ENCODE assay signal across 8 cellular contexts in the genomic region with DNA sequence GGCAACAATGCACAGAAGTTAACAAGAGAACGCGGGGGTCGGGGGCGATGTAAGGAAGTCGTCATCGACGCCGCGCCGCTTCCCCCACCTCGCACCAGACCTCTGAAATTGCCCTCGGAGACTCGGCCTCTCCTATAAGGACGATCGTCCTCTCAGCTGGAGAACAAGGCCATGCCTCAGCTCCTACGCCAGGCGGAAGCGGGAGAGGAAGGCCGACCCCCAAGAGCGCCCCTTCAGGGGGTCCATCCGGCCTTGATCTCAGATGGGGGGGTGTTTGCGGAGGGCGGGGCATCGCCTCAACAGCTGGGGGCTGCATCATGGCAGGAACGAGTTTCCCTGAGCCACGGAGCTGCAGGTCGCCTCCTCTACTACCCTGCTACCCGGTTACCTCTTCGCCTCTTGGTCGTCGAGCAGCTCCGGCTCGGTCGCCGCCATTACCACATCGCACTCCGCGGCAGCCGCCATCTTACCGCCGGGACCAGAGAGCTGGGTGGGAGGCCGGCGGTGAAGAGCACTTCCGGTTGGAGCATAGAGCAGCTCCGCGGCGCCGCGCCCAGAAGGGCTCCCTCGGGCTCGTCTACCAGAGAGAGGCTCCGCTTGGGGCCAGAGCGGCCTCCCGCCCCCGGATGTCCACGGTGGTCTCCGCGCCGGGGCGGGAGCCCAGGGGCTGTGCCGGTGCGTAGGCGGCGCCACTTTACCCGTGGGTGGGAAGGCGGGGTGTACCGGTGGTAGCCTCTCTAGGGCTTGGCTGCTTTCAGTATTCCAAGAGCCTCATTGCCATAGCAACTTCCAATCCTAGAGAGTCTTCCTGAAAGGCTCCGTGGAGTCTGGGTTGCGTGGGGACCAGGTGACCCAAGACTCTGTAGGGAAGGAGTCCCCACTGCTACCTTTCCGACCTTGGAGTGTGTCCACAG. TPM values are rescaled to one million over a fixed set of nuclear protein-coding genes. Genes with fewer than 3 reads are reported as not detected.
A peak's percentile ranks its signal among the peaks of the same experiment; 100 is the strongest.
DNase-seq lines count a peak whose midpoint lies in the region; ATAC-seq, FAIRE-seq and TF ChIP-seq lines count a peak whose summit lies in the region.

A gene with protein sequence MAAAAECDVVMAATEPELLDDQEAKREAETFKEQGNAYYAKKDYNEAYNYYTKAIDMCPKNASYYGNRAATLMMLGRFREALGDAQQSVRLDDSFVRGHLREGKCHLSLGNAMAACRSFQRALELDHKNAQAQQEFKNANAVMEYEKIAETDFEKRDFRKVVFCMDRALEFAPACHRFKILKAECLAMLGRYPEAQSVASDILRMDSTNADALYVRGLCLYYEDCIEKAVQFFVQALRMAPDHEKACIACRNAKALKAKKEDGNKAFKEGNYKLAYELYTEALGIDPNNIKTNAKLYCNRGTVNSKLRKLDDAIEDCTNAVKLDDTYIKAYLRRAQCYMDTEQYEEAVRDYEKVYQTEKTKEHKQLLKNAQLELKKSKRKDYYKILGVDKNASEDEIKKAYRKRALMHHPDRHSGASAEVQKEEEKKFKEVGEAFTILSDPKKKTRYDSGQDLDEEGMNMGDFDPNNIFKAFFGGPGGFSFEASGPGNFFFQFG (minus strand): TSS at position 488 of the 914 bp plus-strand sequence. CDS start 23 bp downstream, at position 465.

- H3K9me1 ChIP-seq in endothelial cell of umbilical vein (replicated peaks; ENCODE audit: control insufficient read depth, extremely low read depth, insufficient read depth, low read length) = no peaks in the 10 kb centered on the region

- FAIRE-seq in endothelial cell of umbilical vein (lab: Jason Lieb, UNC) = peak; percentile 90

- BruUV-seq in endothelial cell of umbilical vein (replicated peaks; lab: Mats Ljungman, UMichigan) = TSS peak; percentile 51

- H3K4me3 ChIP-seq in HUES6 (ENCODE audit: low read depth, low read length) = peak within 1 kb of the TSS; percentile 97
- H3K4me3 ChIP-seq in OCI-LY1 (ENCODE audit: low read depth, low read length, poor library complexity, severe bottlenecking) = peak within 1 kb of the TSS; percentile 93
- peak within 1 kb of the TSS; percentile 69 to 96 (median 96) for H3K4me3 ChIP-seq in endothelial cell of umbilical vein (replicated peaks in 1 of 3; ENCODE audit: insufficient read depth in 1 of 3, low read depth in 1 of 3, low read length in 3 of 3)

- H2AFZ ChIP-seq in OCI-LY1 (ENCODE audit: low read length) (no peak within 1 kb of the TSS), endothelial cell of umbilical vein (ENCODE audit: low read depth, low read length) (peak within 1 kb of the TSS; percentile 58)

- peaks cover 51% of the 10 kb centered on the region for H3K79me2 ChIP-seq in OCI-LY1 (ENCODE audit: insufficient read depth, low read length)
- H3K79me2 ChIP-seq in endothelial cell of umbilical vein (ENCODE audit: control insufficient read depth, insufficient read depth, low read length) = peaks cover 65% of the 10 kb centered on the region

- peak within 1 kb of the TSS; percentile 100 for H3K9ac ChIP-seq in HUES6 (ENCODE audit: low read length)
- peak within 1 kb of the TSS; percentile 94 for H3K9ac ChIP-seq in OCI-LY1 (ENCODE audit: low read length)
- H3K9ac ChIP-seq in endothelial cell of umbilical vein (replicated peaks; ENCODE audit: extremely low read depth, insufficient read depth, low read length) = peak within 1 kb of the TSS; percentile 98

- H3K4me2 ChIP-seq in OCI-LY1 (ENCODE audit: low read length) (peak within 1 kb of the TSS; percentile 90), endothelial cell of umbilical vein (ENCODE audit: insufficient read depth, low read length) (peak within 1 kb of the TSS; percentile 69)

- intact Hi-C loops in endothelial cell of umbilical vein (cut with micrococcal nuclease) = loop anchor here (1.0 to 5.0 kb wide), 3 partner anchors 50 to 87 kb away; a partner anchor contains a TSS

- H3K4me1 ChIP-seq in HUES6 (ENCODE audit: control insufficient read depth, insufficient read depth, low read length) = peaks cover 17% of the 10 kb centered on the region
- H3K4me1 ChIP-seq in OCI-LY1 (ENCODE audit: insufficient read depth, low read length, severe bottlenecking) = peaks cover 45% of the 10 kb centered on the region
- peaks cover 15% of the 10 kb centered on the region for H3K4me1 ChIP-seq in endothelial cell of umbilical vein (ENCODE audit: control insufficient read depth, extremely low read depth, insufficient read depth, low read length)

- H4K20me1 ChIP-seq in OCI-LY1 (ENCODE audit: insufficient read depth, low read length) (no peaks in the 10 kb centered on the region), endothelial cell of umbilical vein (replicated peaks; ENCODE audit: control insufficient read depth, extremely low read depth, insufficient read depth, low read length) (no peaks in the 10 kb centered on the region)

- TF ChIP-seq POLR2A in endothelial cell of umbilical vein (IDR thresholded peaks at IDR 0.05; ENCODE audit: low read depth, low read length) = peak; percentile 91

- POLR2A ChIA-PET in endothelial cell of umbilical vein (lab: Charles Lee) = interaction anchor here (0.9 to 1.2 kb wide), 4 partner anchors 9 to 154 kb away, joined by 3 read pairs; no protein-coding TSS in a partner anchor

- TF ChIP-seq CTCF in OCI-LY1 (IDR thresholded peaks at IDR 0.05; ENCODE audit: low read length) (no peak), endothelial cell of umbilical vein (IDR thresholded peaks at IDR 0.05; ENCODE audit: extremely low read depth in 1 of 2, insufficient read depth in 1 of 2, low read depth in 1 of 2, low read length in 2 of 2) (peak in 1 of 2 donors; percentile 2)

- dilution Hi-C loops in endothelial cell of umbilical vein (cut with MboI; ENCODE audit: extremely low pct_ligation_motif_present, low sequenced_read_pairs) = no loop called here

- in situ Hi-C loops in Caki2 (cut with HindIII; ENCODE audit: low pct_unique_long_range_greater_than_20kb, low sequenced_read_pairs) = no loop called here

- DNase-seq in Caki2 (ENCODE audit: low read depth) = peak; percentile 92
- DNase-seq in activated CD8-positive, alpha-beta memory T cell treated with anti-CD3 and anti-CD28 coated beads, Interleukin-2, amount 50 U/mL, for 4 hours = peak; percentile 89
- DNase-seq in endothelial cell of umbilical vein (ENCODE audit: low read depth, low spot score) = peak; percentile 89
- DNase-seq in middle frontal gyrus (ENCODE audit: extremely low spot score, low spot score) = peak; percentile 89
- peak; percentile 75 to 76 for DNase-seq in stimulated activated CD8-positive, alpha-beta memory T cell treated with anti-CD3 and anti-CD28 coated beads, Interleukin-2, amount 100 ng/mL, for 1 hour (ENCODE audit: low read depth in 2 of 2)

- no peaks in the 10 kb centered on the region for H3K27me3 ChIP-seq in HUES6 (ENCODE audit: control insufficient read depth, insufficient read depth, low read length)
- H3K27me3 ChIP-seq in OCI-LY1 (ENCODE audit: insufficient read depth, low read length) = no peaks in the 10 kb centered on the region
- no peaks in the 10 kb centered on the region for H3K27me3 ChIP-seq in endothelial cell of umbilical vein (ENCODE audit: control insufficient read depth in 2 of 2, insufficient read depth in 2 of 2, low read length in 2 of 2)

- H3K27ac ChIP-seq in HUES6 (ENCODE audit: low read depth, low read length) (peak within 1 kb of the TSS; percentile 99), OCI-LY1 (ENCODE audit: low read depth, low read length, poor library complexity, severe bottlenecking) (peak within 1 kb of the TSS; percentile 80), endothelial cell of umbilical vein (ENCODE audit: insufficient read depth, low read depth, low read length) (peak within 1 kb of the TSS; percentile 88)

- H3K9me2 ChIP-seq in OCI-LY1 (ENCODE audit: low read depth, low read length) = no peaks in the 10 kb centered on the region

- H3K36me3 ChIP-seq in HUES6 (ENCODE audit: control insufficient read depth, insufficient read depth, low read length) (peaks cover 12% of the 10 kb centered on the region), OCI-LY1 (ENCODE audit: insufficient read depth, low read length) (peaks cover 14% of the 10 kb centered on the region; the same call in 1 of the 2 replicates), endothelial cell of umbilical vein (ENCODE audit: control insufficient read depth in 2 of 2, extremely low read depth in 1 of 2, insufficient read depth in 2 of 2, low read length in 2 of 2) (peaks cover 0 to under 1% of the 10 kb centered on the region in 2 experiments)

- no peaks in the 10 kb centered on the region for H3F3A ChIP-seq in OCI-LY1 (ENCODE audit: insufficient read depth, low read length)

- ATAC-seq in GM21390 (IDR thresholded peaks at IDR 0.05; ENCODE audit: unreplicated experiment) = peak; percentile 80

- no peaks in the 10 kb centered on the region for H3K9me3 ChIP-seq in HUES6 (ENCODE audit: control insufficient read depth, insufficient read depth, low read depth, low read length)
- no peaks in the 10 kb centered on the region for H3K9me3 ChIP-seq in OCI-LY1 (ENCODE audit: low read length)
- H3K9me3 ChIP-seq in endothelial cell of umbilical vein (replicated peaks; ENCODE audit: control insufficient read depth, insufficient read depth, low read length) = no peaks in the 10 kb centered on the region

- CTCF ChIA-PET in endothelial cell of umbilical vein (lab: Charles Lee) = interaction anchor here (0.6 to 3.4 kb wide), 8 partner anchors 8 to 144 kb away, joined by 3 to 13 read pairs (median 4); a partner anchor contains a TSS

TF ChIP-seq in endothelial cell of umbilical vein, 7 proteins besides CTCF, POLR2A, EP300 and RAD21:
- TF ChIP-seq POLR2AphosphoS5 (IDR thresholded peaks at IDR 0.05; ENCODE audit: insufficient read depth, low read depth, low read length) = peak; percentile 87
- no peak for TF ChIP-seq GATA2 (IDR thresholded peaks at IDR 0.05; ENCODE audit: insufficient read depth, insufficient read length, low read depth, low read length)

RNA-seq across cellular contexts. Expression of the gene that starts here (rescaled TPM):
- total RNA-seq in Caki2 (2014; rRNA removed; shearing (Covaris generic); ENCODE audit: low replicate concordance) = 48.4 and 72.9 TPM in 2 replicates
- total RNA-seq in endothelial cell of umbilical vein = 103 and 111 TPM in 2 replicates
- polyA plus RNA-seq in endothelial cell of umbilical vein = 16.0 and 19.8 TPM in 2 replicates
- 39.5 and 42.6 TPM in 2 replicates for polyA plus RNA-seq in endothelial cell of umbilical vein (2011; cell fraction: cytosol; rRNA removed)
- polyA plus RNA-seq in endothelial cell of umbilical vein (2011; cell fraction: nucleus; rRNA removed) = 45.3 and 54.5 TPM in 2 replicates
- polyA plus RNA-seq in endothelial cell of umbilical vein (2012) = 87.7 and 106 TPM in 2 replicates
- 62.2 and 72.3 TPM in 2 replicates for polyA minus RNA-seq in endothelial cell of umbilical vein
- polyA minus RNA-seq in endothelial cell of umbilical vein (2011; cell fraction: cytosol; rRNA and poly(A)+ RNA removed) = 31.3 TPM
- 73.8 and 99.0 TPM in 2 replicates for polyA minus RNA-seq in endothelial cell of umbilical vein (2011; cell fraction: nucleus; rRNA and poly(A)+ RNA removed)

Comparison
In these comparisons a context has a peak if more than half of its experiments do, and no peak if none do; other contexts are left out.
1. Peak in every context shown above with its lines: DNase-seq, ATAC-seq, H3K4me3 ChIP-seq and H3K27ac ChIP-seq.